9 cellular contexts compared by ENCODE assay signal in genomic region chr20:53935353-53936084, GRCh38.
A peak's percentile ranks its signal among the peaks of the same experiment; 100 is the strongest.
DNase-seq lines count a peak whose midpoint lies in the region; ATAC-seq and TF ChIP-seq lines count a peak whose summit lies in the region.
"Had no signal": no experiment of that assay in that cellular context is flagged by ENCODE, and none has a peak within 500 bp of the region (broad histone marks: within the 10 kb centered on the region; RNA-seq: fewer than 3 reads in every experiment).

No MANE protein-coding gene starts in this region.

- no peaks in the 10 kb centered on the region for H3K27me3 ChIP-seq in right atrium auricular region
- no peaks in the 10 kb centered on the region for H3K27me3 ChIP-seq in mesenchymal stem cell (ENCODE audit: control insufficient read depth in 1 of 2, insufficient read depth in 1 of 2, low read length in 2 of 2)

- DNase-seq in right atrium auricular region (ENCODE audit: low spot score) (no peak), left ventricle myocardium superior (no peak), mesenchymal stem cell (peak; percentile 42), ureter (ENCODE audit: low spot score) (peak; percentile 36), HuH-7 (ENCODE audit: low spot score) (no peak)
- DNase-seq in activated CD8-positive, alpha-beta T cell treated with anti-CD3 and anti-CD28 coated beads for 36 hours = no peak
- no peak for DNase-seq in central memory CD4-positive, alpha-beta T cell
- DNase-seq: DMS79 had no signal

- peak overlapping the region; percentile 86 for H3K27ac Mint-ChIP-seq in activated CD8-positive, alpha-beta T cell treated with anti-CD3 and anti-CD28 coated beads for 36 hours

- no peaks in the 10 kb centered on the region for H3K36me3 Mint-ChIP-seq in activated CD8-positive, alpha-beta T cell treated with anti-CD3 and anti-CD28 coated beads for 36 hours (ENCODE audit: low read depth)

- H3K4me2 ChIP-seq in mesenchymal stem cell (ENCODE audit: low read length, poor library complexity, severe bottlenecking) = no peak overlapping the region

- no peak for ATAC-seq in left ventricle myocardium superior
- no peak for ATAC-seq in activated CD8-positive, alpha-beta T cell treated with anti-CD3 and anti-CD28 coated beads for 36 hours
- ATAC-seq in GM18505 (IDR thresholded peaks at IDR 0.05; ENCODE audit: unreplicated experiment) = no peak

- intact Hi-C loops in left ventricle myocardium superior (cut with micrococcal nuclease) = no loop called here
- intact Hi-C loops in activated CD8-positive, alpha-beta T cell treated with anti-CD3 and anti-CD28 coated beads for 36 hours (cut with micrococcal nuclease) = loop anchor here (5.0 kb wide), 1 partner anchor 183 kb away; no protein-coding TSS in a partner anchor

- no peak overlapping the region for H3K14ac ChIP-seq in mesenchymal stem cell (ENCODE audit: low read length in 2 of 2)

- peak overlapping the region; percentile 65 to 74 for H3K18ac ChIP-seq in mesenchymal stem cell (ENCODE audit: low read depth in 1 of 2, low read length in 2 of 2)

- WGBS in mesenchymal stem cell = 50% methylated on average over 4 of the region's 5 CpGs

- H3K4me3 ChIP-seq in right atrium auricular region = no peak overlapping the region
- no peak overlapping the region for H3K4me3 ChIP-seq in mesenchymal stem cell (ENCODE audit: insufficient read depth in 1 of 2, low read depth in 1 of 2, low read length in 2 of 2)

- H3K27ac ChIP-seq in right atrium auricular region = peak overlapping the region; percentile 69 to 80
- H3K27ac ChIP-seq in mesenchymal stem cell (ENCODE audit: low read length, poor library complexity, severe bottlenecking) = no peak overlapping the region

- CTCF ChIA-PET in activated CD8-positive, alpha-beta T cell treated with anti-CD3 and anti-CD28 coated beads for 36 hours (lab: Charles Lee) = interaction anchor here (0.7 to 9.9 kb wide), 8 partner anchors 10 to 358 kb away, joined by 3 to 65 read pairs (median 4); no protein-coding TSS in a partner anchor

- no peaks in the 10 kb centered on the region for H3K79me1 ChIP-seq in mesenchymal stem cell (replicated peaks; ENCODE audit: low read length, poor library complexity, severe bottlenecking)

- H3K9me3 Mint-ChIP-seq in activated CD8-positive, alpha-beta T cell treated with anti-CD3 and anti-CD28 coated beads for 36 hours = peaks cover 2% of the 10 kb centered on the region

- H4K8ac ChIP-seq in mesenchymal stem cell (ENCODE audit: low read length) = peak overlapping the region; percentile 59

- H3K4me1 ChIP-seq in right atrium auricular region = peaks cover 0 to 34% of the 10 kb centered on the region in 2 donors
- H3K4me1 ChIP-seq in mesenchymal stem cell (ENCODE audit: control insufficient read depth, insufficient read depth, low read depth, low read length) = no peaks in the 10 kb centered on the region

- peak overlapping the region; percentile 65 for H2BK120ac ChIP-seq in mesenchymal stem cell (ENCODE audit: low read depth, low read length)

- POLR2A ChIA-PET in activated CD8-positive, alpha-beta T cell treated with anti-CD3 and anti-CD28 coated beads for 36 hours (lab: Charles Lee) = interaction anchor here (0.6 to 1.4 kb wide), 9 partner anchors 19 to 349 kb away, joined by 3 to 4 read pairs (median 3); partner anchors contain the start of gene PFDN4

- H2AFZ ChIP-seq in mesenchymal stem cell (ENCODE audit: low read depth, low read length) = no peak overlapping the region

- H3K4me1 Mint-ChIP-seq in activated CD8-positive, alpha-beta T cell treated with anti-CD3 and anti-CD28 coated beads for 36 hours (ENCODE audit: low read depth) = peaks cover 59% of the 10 kb centered on the region

- H2BK12ac ChIP-seq in mesenchymal stem cell (ENCODE audit: low read length in 2 of 2) = peak overlapping the region; percentile 20 to 83

- no peaks in the 10 kb centered on the region for H3K27me3 Mint-ChIP-seq in activated CD8-positive, alpha-beta T cell treated with anti-CD3 and anti-CD28 coated beads for 36 hours

- peak overlapping the region; percentile 44 for H4K91ac ChIP-seq in mesenchymal stem cell (ENCODE audit: low read length)

- H3K4ac ChIP-seq in mesenchymal stem cell (ENCODE audit: low read depth in 1 of 2, low read length in 2 of 2) = peak overlapping the region; percentile 73 to 84

- no peak for TF ChIP-seq CTCF in right atrium auricular region (IDR thresholded peaks at IDR 0.05)
- TF ChIP-seq CTCF in activated CD8-positive, alpha-beta T cell treated with anti-CD3 and anti-CD28 coated beads for 36 hours (IDR thresholded peaks at IDR 0.05) = no peak

- no peaks in the 10 kb centered on the region for H3K36me3 ChIP-seq in right atrium auricular region
- H3K36me3 ChIP-seq in mesenchymal stem cell (ENCODE audit: control insufficient read depth in 1 of 2, insufficient read depth in 2 of 2, low read depth in 1 of 2, low read length in 2 of 2) = no peaks in the 10 kb centered on the region

- H3K9ac ChIP-seq in mesenchymal stem cell (ENCODE audit: low read length) = peak overlapping the region; percentile 84

- H3K23ac ChIP-seq in mesenchymal stem cell (ENCODE audit: low read length in 2 of 2) = no peak overlapping the region

- H3K4me3 Mint-ChIP-seq in activated CD8-positive, alpha-beta T cell treated with anti-CD3 and anti-CD28 coated beads for 36 hours = peak overlapping the region; percentile 26

- no peak overlapping the region for H2BK5ac ChIP-seq in mesenchymal stem cell (ENCODE audit: low read depth, low read length, poor library complexity, severe bottlenecking)

- peak overlapping the region; percentile 2 for H2AK5ac ChIP-seq in mesenchymal stem cell (ENCODE audit: low read length, severe bottlenecking)

- TF ChIP-seq POLR2A in GM18505 (IDR thresholded peaks at IDR 0.05; ENCODE audit: borderline replicate concordance, extremely low read depth, insufficient read depth, insufficient read length) = no peak

- H3K9me3 ChIP-seq in right atrium auricular region (no peaks in the 10 kb centered on the region), mesenchymal stem cell (ENCODE audit: control insufficient read depth, low read length) (no peaks in the 10 kb centered on the region)

- no peak overlapping the region for H2BK15ac ChIP-seq in mesenchymal stem cell (ENCODE audit: low read depth, poor library complexity, severe bottlenecking)

Comparison
In these comparisons a context has a peak if more than half of its experiments do, and no peak if none do; other contexts are left out.
1. DNase-seq: peak in mesenchymal stem cell (single experiment) and ureter (single experiment); none in right atrium auricular region (single experiment), left ventricle myocardium superior (single experiment), activated CD8-positive, alpha-beta T cell treated with anti-CD3 and anti-CD28 coated beads for 36 hours (single experiment), central memory CD4-positive, alpha-beta T cell (single experiment) and HuH-7 (single experiment).